ENCODE assay signal across 14 cellular contexts in the genomic region with DNA sequence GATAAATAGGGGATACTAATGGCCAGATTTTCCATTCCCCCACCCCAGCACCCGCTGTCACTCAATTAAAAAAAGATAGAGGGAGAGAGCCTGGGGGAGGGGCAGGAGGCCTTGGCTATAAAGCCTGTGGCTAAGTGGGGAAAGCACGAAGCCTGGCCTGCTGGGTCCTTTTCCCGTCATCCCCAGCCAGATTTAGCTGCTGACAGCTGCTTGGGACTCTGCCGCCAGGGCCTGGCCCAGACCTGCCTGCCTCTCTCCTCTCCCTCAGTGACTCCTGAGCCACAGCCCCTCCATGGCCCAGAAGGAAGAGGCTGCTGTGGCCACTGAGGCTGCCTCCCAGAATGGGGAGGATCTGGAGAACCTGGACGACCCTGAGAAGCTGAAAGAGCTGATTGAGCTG. TPM values are rescaled to one million over a fixed set of nuclear protein-coding genes. Genes with fewer than 3 reads are reported as not detected.
DNase-seq lines count a peak whose midpoint lies in the region; ATAC-seq and TF ChIP-seq lines count a peak whose summit lies in the region.
"Had no signal": no experiment of that assay in that cellular context is flagged by ENCODE, and none has a peak within 500 bp of the region (broad histone marks: within the 10 kb centered on the region; RNA-seq: fewer than 3 reads in every experiment).

A gene (plus strand): TSS at position 147 of the 400 bp plus-strand sequence. CDS start 146 bp downstream, at position 293.

- peaks cover 7% of the 10 kb centered on the region for H3K4me1 ChIP-seq in right cardiac atrium (ENCODE audit: control insufficient read depth, insufficient read depth, low read length)

- peak within 1 kb of the TSS; percentile 31 for H3K27ac Mint-ChIP-seq in activated T-cell treated with anti-CD3 and anti-CD28 coated beads, Interleukin-2, amount 50 U/mL, for 72 hours
- peak within 1 kb of the TSS; percentile 5 for H3K27ac Mint-ChIP-seq in stimulated activated effector memory CD8-positive, alpha-beta T cell treated with anti-CD3 and anti-CD28 coated beads, Interleukin-12 subunit alpha, Interleukin-12 subunit beta, amount 100 ng/mL, for 72 hours

- peaks cover 3 to 4% of the 10 kb centered on the region in 2 donors for H3K36me3 Mint-ChIP-seq in activated T-cell treated with anti-CD3 and anti-CD28 coated beads, Interleukin-2, amount 50 U/mL, for 72 hours (ENCODE audit: insufficient read depth in 2 of 2)
- H3K36me3 Mint-ChIP-seq in stimulated activated effector memory CD8-positive, alpha-beta T cell treated with anti-CD3 and anti-CD28 coated beads, Interleukin-12 subunit alpha, Interleukin-12 subunit beta, amount 100 ng/mL, for 72 hours, result peaks cover 19% of the 10 kb centered on the region

- H3K27ac ChIP-seq in WERI-Rb-1 (peak within 1 kb of the TSS; percentile 85), right cardiac atrium (ENCODE audit: low read length) (peak within 1 kb of the TSS; percentile 81)

- no peak for ATAC-seq in activated T-cell treated with anti-CD3 and anti-CD28 coated beads, Interleukin-2, amount 50 U/mL, for 72 hours (replicated peaks in 1 of 2)
- ATAC-seq in right cardiac atrium (peak; percentile 85 to 90), HG02678 (IDR thresholded peaks at IDR 0.05; ENCODE audit: unreplicated experiment) (no peak)
- no peak for ATAC-seq in stimulated activated effector memory CD8-positive, alpha-beta T cell treated with anti-CD3 and anti-CD28 coated beads, Interleukin-12 subunit alpha, Interleukin-12 subunit beta, amount 100 ng/mL, for 72 hours
- ATAC-seq: GM12878 had no signal

- H3K9me3 ChIP-seq in WERI-Rb-1 (ENCODE audit: severe bottlenecking), result no peaks in the 10 kb centered on the region
- no peaks in the 10 kb centered on the region for H3K9me3 ChIP-seq in right cardiac atrium (ENCODE audit: control insufficient read depth, low read length)

- H3K9me3 Mint-ChIP-seq in activated T-cell treated with anti-CD3 and anti-CD28 coated beads, Interleukin-2, amount 50 U/mL, for 72 hours, result no peaks in the 10 kb centered on the region
- no peaks in the 10 kb centered on the region for H3K9me3 Mint-ChIP-seq in stimulated activated effector memory CD8-positive, alpha-beta T cell treated with anti-CD3 and anti-CD28 coated beads, Interleukin-12 subunit alpha, Interleukin-12 subunit beta, amount 100 ng/mL, for 72 hours

- DNase-seq in activated T-cell treated with anti-CD3 and anti-CD28 coated beads, Interleukin-2, amount 50 U/mL, for 72 hours, result no peak
- DNase-seq in activated T-cell treated with anti-CD3 and anti-CD28 coated beads, Interleukin-2, amount 50 U/mL, for 48 hours, result no peak
- peak; percentile 94 for DNase-seq in WERI-Rb-1
- DNase-seq in right cardiac atrium, result peak; percentile 75 to 92 (median 90)
- DNase-seq in stimulated activated effector memory CD8-positive, alpha-beta T cell treated with anti-CD3 and anti-CD28 coated beads, Interleukin-12 subunit alpha, Interleukin-12 subunit beta, amount 100 ng/mL, for 72 hours (ENCODE audit: low spot score in 2 of 2), result no peak
- no peak for DNase-seq in NCI-H1105 treated with DMSO at 0.1 percent for 48 hours (lab: John Stamatoyannopoulos, UW)
- DNase-seq in NCI-H526 treated with DMSO at 0.1 percent for 48 hours (lab: John Stamatoyannopoulos, UW), result no peak
- DNase-seq: C1 segment of cervical spinal cord, kidney glomerular epithelial cell, NCI-H1436 had no signal

- peaks cover 17% of the 10 kb centered on the region for H3K4me1 Mint-ChIP-seq in activated T-cell treated with anti-CD3 and anti-CD28 coated beads, Interleukin-2, amount 50 U/mL, for 72 hours (ENCODE audit: low read depth)
- H3K4me1 Mint-ChIP-seq in stimulated activated effector memory CD8-positive, alpha-beta T cell treated with anti-CD3 and anti-CD28 coated beads, Interleukin-12 subunit alpha, Interleukin-12 subunit beta, amount 100 ng/mL, for 72 hours, result peaks cover 19% of the 10 kb centered on the region

- no peaks in the 10 kb centered on the region for H3K27me3 Mint-ChIP-seq in activated T-cell treated with anti-CD3 and anti-CD28 coated beads, Interleukin-2, amount 50 U/mL, for 72 hours (ENCODE audit: low read depth)

- H3K4me3 ChIP-seq in WERI-Rb-1 (ENCODE audit: low read depth, low read length), result no peak within 1 kb of the TSS; the same call in 1 of the 2 replicates
- peak within 1 kb of the TSS; percentile 36 for H3K4me3 ChIP-seq in right cardiac atrium (ENCODE audit: low read length)
- H3K4me3 ChIP-seq: GM12878 had no signal

- H3K27me3 ChIP-seq in WERI-Rb-1 (ENCODE audit: insufficient read depth, low read depth, severe bottlenecking), result no peaks in the 10 kb centered on the region
- no peaks in the 10 kb centered on the region for H3K27me3 ChIP-seq in right cardiac atrium (ENCODE audit: control insufficient read depth, insufficient read depth)

- H3K4me3 Mint-ChIP-seq in activated T-cell treated with anti-CD3 and anti-CD28 coated beads, Interleukin-2, amount 50 U/mL, for 72 hours, result no peak within 1 kb of the TSS
- no peak within 1 kb of the TSS for H3K4me3 Mint-ChIP-seq in stimulated activated effector memory CD8-positive, alpha-beta T cell treated with anti-CD3 and anti-CD28 coated beads, Interleukin-12 subunit alpha, Interleukin-12 subunit beta, amount 100 ng/mL, for 72 hours

- intact Hi-C loops in right cardiac atrium (cut with DNase I), result no loop called here

- H3K36me3 ChIP-seq in WERI-Rb-1, result no peaks in the 10 kb centered on the region

- TF ChIP-seq CTCF in WERI-Rb-1 (IDR thresholded peaks at IDR 0.05; ENCODE audit: low read depth, low read length), result no peak

- 41% methylated on average over 5 of the region's 5 CpGs for WGBS in right cardiac atrium

RNA-seq across cellular contexts. Expression of the gene that starts here (rescaled TPM):
- total RNA-seq in activated T-cell treated with anti-CD3 and anti-CD28 coated beads, Interleukin-2, amount 50 U/mL, for 72 hours, result not detected
- 100 to 1,000 TPM in 2 of 4 donors, 10 to 100 TPM in 2; 80.1 to 118 (median 91.6) TPM for total RNA-seq in right cardiac atrium
- polyA plus RNA-seq in right cardiac atrium, result 137 TPM
- total RNA-seq: activated CD8-positive, alpha-beta memory T cell treated with anti-CD3 and anti-CD28 coated beads for 36 hours; GM12878; HT-29 had no signal

Comparison
In these comparisons a context has a peak if more than half of its experiments do, and no peak if none do; other contexts are left out.
1. RNA of the gene that starts here (total RNA-seq): 80.1 to 118 TPM in right cardiac atrium; not detected in activated T-cell treated with anti-CD3 and anti-CD28 coated beads, Interleukin-2, amount 50 U/mL, for 72 hours; every median in the first group is over 10 times any median in the second.
2. ATAC-seq: peak in right cardiac atrium (2 of 2); none in activated T-cell treated with anti-CD3 and anti-CD28 coated beads, Interleukin-2, amount 50 U/mL, for 72 hours (0 of 2), stimulated activated effector memory CD8-positive, alpha-beta T cell treated with anti-CD3 and anti-CD28 coated beads, Interleukin-12 subunit alpha, Interleukin-12 subunit beta, amount 100 ng/mL, for 72 hours (single experiment) and HG02678 (single experiment).
3. DNase-seq: peak in WERI-Rb-1 (single experiment) and right cardiac atrium (3 of 3); none in activated T-cell treated with anti-CD3 and anti-CD28 coated beads, Interleukin-2, amount 50 U/mL, for 72 hours (0 of 2), activated T-cell treated with anti-CD3 and anti-CD28 coated beads, Interleukin-2, amount 50 U/mL, for 48 hours (0 of 2), stimulated activated effector memory CD8-positive, alpha-beta T cell treated with anti-CD3 and anti-CD28 coated beads, Interleukin-12 subunit alpha, Interleukin-12 subunit beta, amount 100 ng/mL, for 72 hours (0 of 2), NCI-H1105 treated with DMSO at 0.1 percent for 48 hours (single experiment) and NCI-H526 treated with DMSO at 0.1 percent for 48 hours (single experiment).